ENCODE assay signal across 29 cellular contexts in genomic region chr11:70834984-70835560, GRCh38.
"Had no signal": no experiment of that assay in that cellular context is flagged by ENCODE, and none has a peak within 500 bp of the region (broad histone marks: within the 10 kb centered on the region; RNA-seq: fewer than 3 reads in every experiment).

No MANE protein-coding gene starts in this region.

- H3K4me3 ChIP-seq: adrenal gland, ascending aorta, pancreas, psoas muscle, thoracic aorta, upper lobe of right lung had no signal

- H3K36me3 ChIP-seq: adrenal gland, ascending aorta, brain microvascular endothelial cell, neutrophil, pancreas, thoracic aorta, upper lobe of right lung had no signal

- H3K4me1 Mint-ChIP-seq: mesothelial cell of epicardium had no signal

- DNase-seq: activated CD4-positive, alpha-beta T cell treated with anti-CD3 and anti-CD28 coated beads for 4 hours; activated CD4-positive, alpha-beta T cell treated with anti-CD3 and anti-CD28 coated beads, Interleukin-2, amount 50 U/mL, for 48 hours; activated CD4-positive, CD25-positive, alpha-beta regulatory T cell; activated CD8-positive, alpha-beta memory T cell treated with anti-CD3 and anti-CD28 coated beads, Interleukin-2, amount 50 U/mL, for 48 hours; activated naive CD4-positive, alpha-beta T cell; activated T-cell treated with anti-CD3 and anti-CD28 coated beads, Interleukin-2, amount 50 U/mL, for 4 hours; adrenal gland; brain microvascular endothelial cell; central memory CD4-positive, alpha-beta T cell; dermis blood vessel endothelial cell; effector memory CD4-positive, alpha-beta T cell; foreskin melanocyte; kidney glomerular epithelial cell; left ventricle myocardium superior; mammary epithelial cell; psoas muscle; stimulated activated CD4-positive, alpha-beta T cell treated with anti-CD3 and anti-CD28 coated beads, Interleukin-4, amount 100 ng/mL, for 24 hours; stimulated activated naive CD4-positive, alpha-beta T cell treated with Interleukin-2 at 50 U/mL for 16 hours; upper lobe of right lung had no signal

- H3K27me3 Mint-ChIP-seq: activated naive CD8-positive, alpha-beta T cell had no signal

- H3K27ac ChIP-seq: adrenal gland, ascending aorta, brain microvascular endothelial cell, neutrophil, pancreas, psoas muscle, thoracic aorta, upper lobe of right lung had no signal

- H3K36me3 Mint-ChIP-seq: activated naive CD8-positive, alpha-beta T cell; mesothelial cell of epicardium; natural killer cell treated with Interleukin-12 subunit alpha and Interleukin-12 subunit beta and Interleukin-15 and Interleukin-18, amount 100 ng/mL, for 72 hours had no signal

- ATAC-seq: activated T-cell treated with anti-CD3 and anti-CD28 coated beads, Interleukin-2, amount 50 U/mL, for 4 hours; esophagus mucosa; left ventricle myocardium superior; natural killer cell treated with Interleukin-12 subunit alpha and Interleukin-12 subunit beta and Interleukin-15 and Interleukin-18, amount 100 ng/mL, for 72 hours; pancreas; psoas muscle; right cardiac atrium; upper lobe of right lung had no signal

- H3K27me3 ChIP-seq: adrenal gland, ascending aorta, brain microvascular endothelial cell, pancreas, upper lobe of right lung had no signal

- H3K9me3 ChIP-seq: adrenal gland, neutrophil, pancreas, psoas muscle, thoracic aorta had no signal

- H3K4me1 ChIP-seq: adrenal gland, ascending aorta, pancreas, psoas muscle, upper lobe of right lung had no signal

- H3K27ac Mint-ChIP-seq: activated naive CD8-positive, alpha-beta T cell; activated T-helper 2 cell treated with anti-CD3 and anti-CD28 coated beads, Interferon-gamma antibody, Interleukin-2, Interleukin-4, amounts not matched to agents 10 μg/mL and 5 μg/mL and 100 μg/mL, durations not matched to agents 14 hours and 24 hours and 36 hours; mesothelial cell of epicardium; natural killer cell treated with Interleukin-12 subunit alpha and Interleukin-12 subunit beta and Interleukin-15 and Interleukin-18, amount 100 ng/mL, for 72 hours had no signal

- H3K9me3 Mint-ChIP-seq: activated T-helper 2 cell treated with anti-CD3 and anti-CD28 coated beads, Interferon-gamma antibody, Interleukin-2, Interleukin-4, amounts not matched to agents 10 μg/mL and 5 μg/mL and 100 μg/mL, durations not matched to agents 14 hours and 24 hours and 36 hours; natural killer cell treated with Interleukin-12 subunit alpha and Interleukin-12 subunit beta and Interleukin-15 and Interleukin-18, amount 100 ng/mL, for 72 hours had no signal

- H3K4me3 Mint-ChIP-seq: activated naive CD8-positive, alpha-beta T cell; activated T-cell treated with anti-CD3 and anti-CD28 coated beads, Interleukin-2, amount 50 U/mL, for 4 hours; mesothelial cell of epicardium; natural killer cell treated with Interleukin-12 subunit alpha and Interleukin-12 subunit beta and Interleukin-15 and Interleukin-18, amount 100 ng/mL, for 72 hours had no signal
